1 cellular context compared by ENCODE assay signal in genomic region chr6:130260050-130260462, GRCh38.
TF ChIP-seq lines count a peak whose summit lies in the region.

No MANE protein-coding gene starts in this region.

TF ChIP-seq in GM12878, 131 proteins besides CTCF, POLR2A, EP300 and RAD21 (continued from another document):
- TF ChIP-seq BCL3 (IDR thresholded peaks at IDR 0.05; ENCODE audit: borderline replicate concordance, insufficient read depth, low read depth, low read length, poor library complexity, severe bottlenecking) (peak; percentile 41), MEF2B (IDR thresholded peaks at IDR 0.05; ENCODE audit: partially characterized antibody, poor library complexity, severe bottlenecking) (peak; percentile 61), PAX5 (IDR thresholded peaks at IDR 0.05; ENCODE audit: borderline replicate concordance, low read depth, low read length) (peak; percentile 30; the same call in 1 of the 2 replicates), EED (IDR thresholded peaks at IDR 0.05; ENCODE audit: low read depth) (peak; percentile 67), MEF2A (IDR thresholded peaks at IDR 0.05; ENCODE audit: insufficient read depth, low read depth, low read length) (0 out of 2 replicates have a peak, but pooled peaks have one; percentile 60)
